Comparison of ENCODE assay signal across 11 cellular contexts in genomic region chr11:79244175-79244804, GRCh38.
DNase-seq lines count a peak whose midpoint lies in the region; ATAC-seq and TF ChIP-seq lines count a peak whose summit lies in the region.
"Had no signal": no experiment of that assay in that cellular context is flagged by ENCODE, and none has a peak within 500 bp of the region (broad histone marks: within the 10 kb centered on the region; RNA-seq: fewer than 3 reads in every experiment).

No MANE protein-coding gene starts in this region.

- TF ChIP-seq CTCF in right atrium auricular region (IDR thresholded peaks at IDR 0.05) (no peak), endodermal cell (conservative IDR thresholded peaks at IDR 0.05) (no peak), lower leg skin (IDR thresholded peaks at IDR 0.05) (no peak)

- H3K4me1 ChIP-seq in right atrium auricular region (peaks cover 0 to 10% of the 10 kb centered on the region in 2 donors), endodermal cell (ENCODE audit: control insufficient read depth, insufficient read depth, low read length) (no peaks in the 10 kb centered on the region)

- no peak for TF ChIP-seq POLR2A in lower leg skin (IDR thresholded peaks at IDR 0.05)

- no peaks in the 10 kb centered on the region for H3K9me3 Mint-ChIP-seq in endodermal cell
- H3K9me3 Mint-ChIP-seq: activated naive CD4-positive, alpha-beta T cell treated with anti-CD3 and anti-CD28 coated beads for 36 hours; GM23338 had no signal

- peaks cover 12% of the 10 kb centered on the region for H3K4me1 Mint-ChIP-seq in endodermal cell
- H3K4me1 Mint-ChIP-seq: B cell had no signal

- no peaks in the 10 kb centered on the region for H3K27me3 ChIP-seq in right atrium auricular region
- no peaks in the 10 kb centered on the region for H3K27me3 ChIP-seq in endodermal cell (ENCODE audit: control insufficient read depth, insufficient read depth, low read length, poor library complexity, severe bottlenecking)

- H3K36me3 Mint-ChIP-seq in endodermal cell (ENCODE audit: low read depth) = peaks cover 9% of the 10 kb centered on the region

- DNase-seq in Right ventricle myocardium superior (no peak), right atrium auricular region (ENCODE audit: low spot score) (no peak), endodermal cell (no peak), lower leg skin (ENCODE audit: low spot score in 2 of 2) (peak; percentile 20 to 75), NCI-H345 treated with DMSO at 0.1 percent for 48 hours (lab: John Stamatoyannopoulos, UW; ENCODE audit: unreplicated experiment) (no peak), NCI-H2171 (lab: John Stamatoyannopoulos, UW) (no peak)
- DNase-seq: activated naive CD4-positive, alpha-beta T cell treated with anti-CD3 and anti-CD28 coated beads for 36 hours had no signal

- H3K27me3 Mint-ChIP-seq in endodermal cell (ENCODE audit: insufficient read depth) = no peaks in the 10 kb centered on the region
- H3K27me3 Mint-ChIP-seq: B cell had no signal

- H3K9ac ChIP-seq in endodermal cell (ENCODE audit: extremely low read depth, low read length, poor library complexity, severe bottlenecking) = no peak overlapping the region

- 95 to 100% methylated on average over 2 to 6 of the region's 7 CpGs for WGBS in endodermal cell (ENCODE audit: insufficient coverage in 1 of 2, insufficient read length in 1 of 2), 2 experiments
- 38 to 40% methylated on average over 7 of the region's 7 CpGs for WGBS in lower leg skin, 2 donors

- intact Hi-C loops in Right ventricle myocardium superior (cut with DNase I) = no loop called here
- intact Hi-C loops in lower leg skin (cut with DNase I; ENCODE audit: low total_unique reads) = no loop called here

- ATAC-seq in Right ventricle myocardium superior (ENCODE audit: poor library complexity) (peak; percentile 84), GM21723 (IDR thresholded peaks at IDR 0.05; ENCODE audit: unreplicated experiment) (no peak), HG03175 (IDR thresholded peaks at IDR 0.05; ENCODE audit: unreplicated experiment) (no peak)
- ATAC-seq: GM23338 had no signal

- peak overlapping the region in 1 of 2 donors; percentile 48 for H3K27ac ChIP-seq in right atrium auricular region
- H3K27ac ChIP-seq in endodermal cell (ENCODE audit: low read depth, low read length) = no peak overlapping the region

- H3K36me3 ChIP-seq in right atrium auricular region (no peaks in the 10 kb centered on the region), endodermal cell (ENCODE audit: control insufficient read depth, insufficient read depth, low read length) (no peaks in the 10 kb centered on the region)

- no peaks in the 10 kb centered on the region for H3K9me3 ChIP-seq in right atrium auricular region
- no peaks in the 10 kb centered on the region for H3K9me3 ChIP-seq in endodermal cell (ENCODE audit: control insufficient read depth, low read length)

- H3K4me3 ChIP-seq in right atrium auricular region = no peak overlapping the region
- H3K4me3 ChIP-seq in endodermal cell (ENCODE audit: low read length) = no peak overlapping the region
- H3K4me3 ChIP-seq in lower leg skin (ENCODE audit: low read depth, poor library complexity, severe bottlenecking) = no peak overlapping the region
- H3K4me3 ChIP-seq: GM23338 had no signal

- H3K4me3 Mint-ChIP-seq in endodermal cell = no peak overlapping the region
- H3K4me3 Mint-ChIP-seq: activated naive CD4-positive, alpha-beta T cell treated with anti-CD3 and anti-CD28 coated beads for 36 hours; B cell; GM23338 had no signal

- peak overlapping the region; percentile 67 for H3K27ac Mint-ChIP-seq in endodermal cell
- H3K27ac Mint-ChIP-seq: activated naive CD4-positive, alpha-beta T cell treated with anti-CD3 and anti-CD28 coated beads for 36 hours; B cell had no signal

Comparison
In these comparisons a context has a peak if more than half of its experiments do, and no peak if none do; other contexts are left out.
1. DNase-seq: peak in lower leg skin (2 of 2); none in Right ventricle myocardium superior (single experiment), right atrium auricular region (single experiment), endodermal cell (single experiment), NCI-H345 treated with DMSO at 0.1 percent for 48 hours (single experiment) and NCI-H2171 (single experiment).